1 cellular context compared by ENCODE assay signal in the genomic region with DNA sequence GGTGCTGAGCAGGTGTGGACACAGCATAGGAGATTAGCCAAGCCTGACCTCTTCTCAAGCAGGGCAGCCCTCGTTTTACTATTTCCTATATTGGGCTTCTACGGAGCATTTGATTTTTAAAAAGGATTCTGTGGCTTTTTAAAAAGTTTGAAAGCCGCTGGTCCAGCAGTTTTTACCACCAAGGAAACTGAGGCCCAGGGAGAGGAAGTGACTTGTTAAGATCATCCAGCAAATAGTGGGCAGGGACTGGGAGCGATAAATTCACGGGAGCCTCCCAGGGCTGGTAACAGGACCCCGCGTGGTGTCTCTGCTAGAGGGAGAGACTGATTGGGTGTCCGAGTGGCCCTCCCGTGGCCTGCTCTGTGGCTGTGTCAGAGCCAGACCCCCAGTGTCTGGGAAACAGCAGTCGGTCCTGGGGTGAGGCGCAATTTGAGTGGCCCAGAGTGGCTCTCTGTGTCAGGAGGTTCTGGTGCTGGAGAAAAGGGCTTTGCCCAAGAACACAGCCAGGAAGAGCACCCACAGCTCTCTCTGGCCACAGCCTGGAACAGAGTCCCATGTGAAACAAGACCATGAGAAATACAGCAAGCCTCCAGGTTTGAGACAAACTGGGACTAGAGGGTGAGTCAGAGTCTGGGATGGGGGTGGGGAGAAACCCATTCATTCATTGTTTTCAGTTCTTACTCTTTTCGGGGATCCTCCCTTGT.
TF ChIP-seq lines count a peak whose summit lies in the region.

No MANE protein-coding gene starts in this region.

TF ChIP-seq in GM23338, 12 proteins besides CTCF, POLR2A, EP300 and RAD21:
- TF ChIP-seq, protein P1, sequence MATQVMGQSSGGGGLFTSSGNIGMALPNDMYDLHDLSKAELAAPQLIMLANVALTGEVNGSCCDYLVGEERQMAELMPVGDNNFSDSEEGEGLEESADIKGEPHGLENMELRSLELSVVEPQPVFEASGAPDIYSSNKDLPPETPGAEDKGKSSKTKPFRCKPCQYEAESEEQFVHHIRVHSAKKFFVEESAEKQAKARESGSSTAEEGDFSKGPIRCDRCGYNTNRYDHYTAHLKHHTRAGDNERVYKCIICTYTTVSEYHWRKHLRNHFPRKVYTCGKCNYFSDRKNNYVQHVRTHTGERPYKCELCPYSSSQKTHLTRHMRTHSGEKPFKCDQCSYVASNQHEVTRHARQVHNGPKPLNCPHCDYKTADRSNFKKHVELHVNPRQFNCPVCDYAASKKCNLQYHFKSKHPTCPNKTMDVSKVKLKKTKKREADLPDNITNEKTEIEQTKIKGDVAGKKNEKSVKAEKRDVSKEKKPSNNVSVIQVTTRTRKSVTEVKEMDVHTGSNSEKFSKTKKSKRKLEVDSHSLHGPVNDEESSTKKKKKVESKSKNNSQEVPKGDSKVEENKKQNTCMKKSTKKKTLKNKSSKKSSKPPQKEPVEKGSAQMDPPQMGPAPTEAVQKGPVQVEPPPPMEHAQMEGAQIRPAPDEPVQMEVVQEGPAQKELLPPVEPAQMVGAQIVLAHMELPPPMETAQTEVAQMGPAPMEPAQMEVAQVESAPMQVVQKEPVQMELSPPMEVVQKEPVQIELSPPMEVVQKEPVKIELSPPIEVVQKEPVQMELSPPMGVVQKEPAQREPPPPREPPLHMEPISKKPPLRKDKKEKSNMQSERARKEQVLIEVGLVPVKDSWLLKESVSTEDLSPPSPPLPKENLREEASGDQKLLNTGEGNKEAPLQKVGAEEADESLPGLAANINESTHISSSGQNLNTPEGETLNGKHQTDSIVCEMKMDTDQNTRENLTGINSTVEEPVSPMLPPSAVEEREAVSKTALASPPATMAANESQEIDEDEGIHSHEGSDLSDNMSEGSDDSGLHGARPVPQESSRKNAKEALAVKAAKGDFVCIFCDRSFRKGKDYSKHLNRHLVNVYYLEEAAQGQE (IDR thresholded peaks at IDR 0.05; ENCODE audit: unreplicated experiment) = no peak
- TF ChIP-seq ZNF114 (CRISPR knock-in tag; IDR thresholded peaks at IDR 0.05) = no peak
- no peak for TF ChIP-seq POLR2AphosphoS5 (IDR thresholded peaks at IDR 0.05; ENCODE audit: low read depth)
- no peak for TF ChIP-seq ZNF331 (CRISPR knock-in tag; IDR thresholded peaks at IDR 0.05; ENCODE audit: low read depth)
